In genomic region chr22:39149915-39150847, GRCh38 we compare ENCODE assay signal across 1 cellular context.
TF ChIP-seq lines count a peak whose summit lies in the region.

No MANE protein-coding gene starts in this region.

TF ChIP-seq in K562, 482 proteins besides CTCF, POLR2A, EP300 and RAD21:
- TF ChIP-seq MEF2A (IDR thresholded peaks at IDR 0.05; ENCODE audit: control insufficient read depth, low read depth, low read length) (no peak), MAFK (IDR thresholded peaks at IDR 0.05; ENCODE audit: low read length) (no peak), FOXA3 (CRISPR knock-in tag; conservative IDR thresholded peaks at IDR 0.05 in 1 of 2, IDR thresholded peaks at IDR 0.05 in 1 of 2) (no peak), USF1 (CRISPR knock-in tag; IDR thresholded peaks at IDR 0.05) (no peak), C11orf30 (IDR thresholded peaks at IDR 0.05; ENCODE audit: low read depth) (no peak), MBD2 (IDR thresholded peaks at IDR 0.05; ENCODE audit: borderline replicate concordance, low read depth) (no peak), MTA3 (IDR thresholded peaks at IDR 0.05; ENCODE audit: borderline replicate concordance) (no peak), PURB (CRISPR knock-in tag; IDR thresholded peaks at IDR 0.05; ENCODE audit: low read depth) (no peak), MYBL2 (IDR thresholded peaks at IDR 0.05; ENCODE audit: low read depth) (no peak), MYBL2 (CRISPR knock-in tag; IDR thresholded peaks at IDR 0.05; ENCODE audit: borderline replicate concordance) (no peak)
TF ChIP-seq in K562: peak in this region for 0.
